Comparison of ENCODE assay signal across 13 cellular contexts in genomic region chr15:73482184-73482583, GRCh38.
"Had no signal": no experiment of that assay in that cellular context is flagged by ENCODE, and none has a peak within 500 bp of the region (broad histone marks: within the 10 kb centered on the region; RNA-seq: fewer than 3 reads in every experiment).

No MANE protein-coding gene starts in this region.

- H3K4me3 Mint-ChIP-seq: activated B cell treated with CpG ODN at 0.5 μM for 24 hours; activated CD8-positive, alpha-beta T cell treated with anti-CD3 and anti-CD28 coated beads for 36 hours; activated T-cell treated with anti-CD3 and anti-CD28 coated beads, Interleukin-2, amount 50 U/mL, for 4 hours; natural killer cell; stimulated activated effector memory CD8-positive, alpha-beta T cell treated with anti-CD3 and anti-CD28 coated beads, Interleukin-12 subunit alpha, Interleukin-12 subunit beta, amount 100 ng/mL, for 72 hours had no signal

- H3K36me3 Mint-ChIP-seq: activated naive CD4-positive, alpha-beta T cell treated with anti-CD3 and anti-CD28 coated beads, Interleukin-2, amount 50 U/mL, for 72 hours; natural killer cell; stimulated activated effector memory CD8-positive, alpha-beta T cell treated with anti-CD3 and anti-CD28 coated beads, Interleukin-12 subunit alpha, Interleukin-12 subunit beta, amount 100 ng/mL, for 72 hours had no signal

- H3K4me1 Mint-ChIP-seq: natural killer cell; stimulated activated effector memory CD8-positive, alpha-beta T cell treated with anti-CD3 and anti-CD28 coated beads, Interleukin-12 subunit alpha, Interleukin-12 subunit beta, amount 100 ng/mL, for 72 hours had no signal

- H3K9me3 Mint-ChIP-seq: activated B cell treated with CpG ODN at 0.5 μM for 24 hours; activated CD8-positive, alpha-beta T cell treated with anti-CD3 and anti-CD28 coated beads for 36 hours; activated T-cell treated with anti-CD3 and anti-CD28 coated beads, Interleukin-2, amount 50 U/mL, for 4 hours; natural killer cell; stimulated activated effector memory CD8-positive, alpha-beta T cell treated with anti-CD3 and anti-CD28 coated beads, Interleukin-12 subunit alpha, Interleukin-12 subunit beta, amount 100 ng/mL, for 72 hours had no signal

- ATAC-seq: activated CD8-positive, alpha-beta T cell treated with anti-CD3 and anti-CD28 coated beads for 36 hours; activated naive CD4-positive, alpha-beta T cell treated with anti-CD3 and anti-CD28 coated beads, Interleukin-2, amount 50 U/mL, for 72 hours; activated T-cell treated with anti-CD3 and anti-CD28 coated beads, Interleukin-2, amount 50 U/mL, for 4 hours; body of pancreas; left ventricle myocardium superior; natural killer cell; stimulated activated effector memory CD8-positive, alpha-beta T cell treated with anti-CD3 and anti-CD28 coated beads, Interleukin-12 subunit alpha, Interleukin-12 subunit beta, amount 100 ng/mL, for 72 hours had no signal

- H3K27ac Mint-ChIP-seq: activated B cell treated with CpG ODN at 0.5 μM for 24 hours; activated CD8-positive, alpha-beta T cell treated with anti-CD3 and anti-CD28 coated beads for 36 hours; activated naive CD4-positive, alpha-beta T cell treated with anti-CD3 and anti-CD28 coated beads, Interleukin-2, amount 50 U/mL, for 72 hours; natural killer cell; stimulated activated effector memory CD8-positive, alpha-beta T cell treated with anti-CD3 and anti-CD28 coated beads, Interleukin-12 subunit alpha, Interleukin-12 subunit beta, amount 100 ng/mL, for 72 hours had no signal

- DNase-seq: activated B cell treated with CpG ODN at 0.5 μM for 24 hours; activated CD4-positive, alpha-beta T cell treated with anti-CD3 and anti-CD28 coated beads for 48 hours; activated CD8-positive, alpha-beta T cell treated with anti-CD3 and anti-CD28 coated beads for 36 hours; activated effector memory CD4-positive, alpha-beta T cell treated with Interleukin-2 at 50 U/mL for 16 hours; activated T-cell treated with anti-CD3 and anti-CD28 coated beads, Interleukin-2, amount 50 U/mL, for 4 hours; body of pancreas; colonic mucosa; left ventricle myocardium superior; mesenchymal stem cell; natural killer cell; T1000 had no signal
